Comparison of ENCODE assay signal across 9 cellular contexts in the genomic region with DNA sequence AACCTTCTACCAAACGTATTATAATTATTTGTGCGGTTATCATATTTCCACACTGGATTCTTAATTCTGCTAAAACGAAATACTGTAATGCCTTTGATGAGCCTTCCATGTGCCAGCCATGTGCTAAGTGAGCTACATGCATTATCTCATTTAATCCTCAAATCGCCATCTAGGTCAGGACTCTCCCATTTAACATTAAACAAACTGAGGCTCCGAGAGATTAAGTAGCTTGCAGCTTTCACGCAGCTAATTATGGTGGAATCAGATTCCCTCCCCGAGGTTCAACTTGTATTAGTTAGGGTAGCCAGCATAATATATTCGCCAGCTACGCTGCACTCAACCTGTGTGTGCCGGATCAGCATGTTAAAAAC. TPM values are rescaled to one million over a fixed set of nuclear protein-coding genes. Genes with fewer than 3 reads are reported as not detected.
DNase-seq lines count a peak whose midpoint lies in the region; ATAC-seq, FAIRE-seq and TF ChIP-seq lines count a peak whose summit lies in the region.
"Had no signal": no experiment of that assay in that cellular context is flagged by ENCODE, and none has a peak within 500 bp of the region (broad histone marks: within the 10 kb centered on the region; RNA-seq: fewer than 3 reads in every experiment).

No MANE protein-coding gene starts in this region.

- H3K4me3 ChIP-seq in SK-N-SH (ENCODE audit: low read depth in 2 of 2, low read length in 1 of 2) (peak overlapping the region; percentile 60 to 63; a peak in 3 of 4 replicates), epithelial cell of proximal tubule (ENCODE audit: low read depth, low read length) (peak overlapping the region; percentile 79)

- TF ChIP-seq RAD21 in SK-N-SH (IDR thresholded peaks at IDR 0.05; ENCODE audit: low read length) = no peak

- TF ChIP-seq CTCF in SK-N-SH (IDR thresholded peaks at IDR 0.05) (no peak), epithelial cell of proximal tubule (conservative IDR thresholded peaks at IDR 0.05; ENCODE audit: low read depth, low read length) (no peak)

- peaks cover 0 to 23% of the 10 kb centered on the region in 2 experiments; a peak in 2 of 4 replicates for H3K4me1 ChIP-seq in SK-N-SH (ENCODE audit: control insufficient read depth in 1 of 2, insufficient read depth in 2 of 2, low read depth in 1 of 2, low read length in 1 of 2)

- peak overlapping the region; percentile 87 for H3K4me2 ChIP-seq in SK-N-SH

- H4K20me1 ChIP-seq in SK-N-SH (ENCODE audit: insufficient read depth) = no peaks in the 10 kb centered on the region

- H3K27ac ChIP-seq in SK-N-SH (ENCODE audit: low read depth in 2 of 2, low read length in 1 of 2) = no peak overlapping the region

- peaks cover 13% of the 10 kb centered on the region for H3K4me1 Mint-ChIP-seq in activated T-cell treated with anti-CD3 and anti-CD28 coated beads, Interleukin-2, amount 50 U/mL, for 72 hours (ENCODE audit: low read depth)
- H3K4me1 Mint-ChIP-seq in stimulated activated effector memory CD8-positive, alpha-beta T cell treated with anti-CD3 and anti-CD28 coated beads, Interleukin-12 subunit alpha, Interleukin-12 subunit beta, amount 100 ng/mL, for 72 hours = peaks cover 12% of the 10 kb centered on the region

- no peak overlapping the region for H3K9ac ChIP-seq in SK-N-SH

- H3K27ac Mint-ChIP-seq in activated T-cell treated with anti-CD3 and anti-CD28 coated beads, Interleukin-2, amount 50 U/mL, for 72 hours = no peak overlapping the region
- no peak overlapping the region for H3K27ac Mint-ChIP-seq in stimulated activated effector memory CD8-positive, alpha-beta T cell treated with anti-CD3 and anti-CD28 coated beads, Interleukin-12 subunit alpha, Interleukin-12 subunit beta, amount 100 ng/mL, for 72 hours

- H3F3A ChIP-seq in SK-N-SH (replicated peaks; ENCODE audit: insufficient read depth) = no peaks in the 10 kb centered on the region

- POLR2A ChIA-PET in SK-N-SH (lab: Yijun Ruan, JAX) = no interaction called here

- H3K79me2 ChIP-seq in SK-N-SH (ENCODE audit: insufficient read depth) = no peaks in the 10 kb centered on the region

- 8% methylated on average over 10 of the region's 10 CpGs for WGBS in SK-N-SH (ENCODE audit: low lambda C conversion rate)

- CTCF ChIA-PET in SK-N-SH (lab: Yijun Ruan, JAX) = interaction anchor here (0.8 to 10.0 kb wide), 10 partner anchors 11 to 75 kb away, joined by 3 to 111 read pairs (median 5); no protein-coding TSS in a partner anchor

- H3K27me3 Mint-ChIP-seq in activated T-cell treated with anti-CD3 and anti-CD28 coated beads, Interleukin-2, amount 50 U/mL, for 72 hours (ENCODE audit: low read depth) = peaks cover 23% of the 10 kb centered on the region

- peak overlapping the region; percentile 89 for H3K4me3 Mint-ChIP-seq in activated T-cell treated with anti-CD3 and anti-CD28 coated beads, Interleukin-2, amount 50 U/mL, for 72 hours
- H3K4me3 Mint-ChIP-seq in stimulated activated effector memory CD8-positive, alpha-beta T cell treated with anti-CD3 and anti-CD28 coated beads, Interleukin-12 subunit alpha, Interleukin-12 subunit beta, amount 100 ng/mL, for 72 hours = peak overlapping the region; percentile 72

- H3K36me3 Mint-ChIP-seq in activated T-cell treated with anti-CD3 and anti-CD28 coated beads, Interleukin-2, amount 50 U/mL, for 72 hours (ENCODE audit: insufficient read depth in 2 of 2) = no peaks in the 10 kb centered on the region
- H3K36me3 Mint-ChIP-seq in stimulated activated effector memory CD8-positive, alpha-beta T cell treated with anti-CD3 and anti-CD28 coated beads, Interleukin-12 subunit alpha, Interleukin-12 subunit beta, amount 100 ng/mL, for 72 hours = no peaks in the 10 kb centered on the region

- peaks cover 29% of the 10 kb centered on the region for H3K27me3 ChIP-seq in SK-N-SH (ENCODE audit: insufficient read depth)

- no peaks in the 10 kb centered on the region for H3K9me3 Mint-ChIP-seq in activated T-cell treated with anti-CD3 and anti-CD28 coated beads, Interleukin-2, amount 50 U/mL, for 72 hours
- no peaks in the 10 kb centered on the region for H3K9me3 Mint-ChIP-seq in stimulated activated effector memory CD8-positive, alpha-beta T cell treated with anti-CD3 and anti-CD28 coated beads, Interleukin-12 subunit alpha, Interleukin-12 subunit beta, amount 100 ng/mL, for 72 hours

- no peak for ATAC-seq in activated T-cell treated with anti-CD3 and anti-CD28 coated beads, Interleukin-2, amount 50 U/mL, for 72 hours (replicated peaks in 1 of 2)
- no peak for ATAC-seq in stimulated activated effector memory CD8-positive, alpha-beta T cell treated with anti-CD3 and anti-CD28 coated beads, Interleukin-12 subunit alpha, Interleukin-12 subunit beta, amount 100 ng/mL, for 72 hours
- no peak for ATAC-seq in HG03432 (IDR thresholded peaks at IDR 0.05; ENCODE audit: unreplicated experiment)

- H3K36me3 ChIP-seq in SK-N-SH (replicated peaks in 1 of 2; ENCODE audit: control insufficient read depth in 1 of 2, insufficient read depth in 2 of 2, low read length in 1 of 2) = no peaks in the 10 kb centered on the region

- DNase-seq in activated T-cell treated with anti-CD3 and anti-CD28 coated beads, Interleukin-2, amount 50 U/mL, for 72 hours = no peak
- DNase-seq in activated T-cell treated with anti-CD3 and anti-CD28 coated beads, Interleukin-2, amount 50 U/mL, for 1 hour = no peak
- DNase-seq in SK-N-SH (no peak), epithelial cell of proximal tubule (ENCODE audit: low read depth) (no peak), RCC 7860 (ENCODE audit: low spot score) (no peak), hepatic stellate cell (ENCODE audit: low spot score) (no peak)
- DNase-seq in stimulated activated effector memory CD8-positive, alpha-beta T cell treated with anti-CD3 and anti-CD28 coated beads, Interleukin-12 subunit alpha, Interleukin-12 subunit beta, amount 100 ng/mL, for 72 hours (ENCODE audit: low spot score in 2 of 2) = no peak
- DNase-seq: cortex of kidney had no signal

- H3K9me3 ChIP-seq in SK-N-SH = no peaks in the 10 kb centered on the region

- no peak for FAIRE-seq in RCC 7860 (lab: Jason Lieb, UNC)

- no peaks in the 10 kb centered on the region for H3K9me2 ChIP-seq in SK-N-SH

- no peak for TF ChIP-seq EP300 in SK-N-SH (IDR thresholded peaks at IDR 0.05; ENCODE audit: borderline replicate concordance in 1 of 2, low read depth in 1 of 2, low read length in 1 of 2)

- 0 out of 2 replicates have a peak overlapping the region, but pooled peaks have one; percentile 50 for H2AFZ ChIP-seq in SK-N-SH (ENCODE audit: low read depth)

TF ChIP-seq in SK-N-SH, 30 proteins besides CTCF, POLR2A, EP300 and RAD21:
- TF ChIP-seq MXI1 (IDR thresholded peaks at IDR 0.05; ENCODE audit: low read depth, low read length) = 0 out of 2 replicates have a peak, but pooled peaks have one; percentile 19
- TF ChIP-seq NFIC (IDR thresholded peaks at IDR 0.05; ENCODE audit: borderline replicate concordance) = no peak

RNA-seq across cellular contexts. Expression of a gene that starts 0.8 kb away (rescaled TPM):
- 10 to 100 TPM; 17.3 to 31.5 TPM for total RNA-seq in activated T-cell treated with anti-CD3 and anti-CD28 coated beads, Interleukin-2, amount 50 U/mL, for 72 hours
- 6.9 and 7.2 TPM in 2 replicates for polyA plus RNA-seq in SK-N-SH (2012; rRNA removed)
- 4.4 and 6.6 TPM in 2 replicates for polyA plus RNA-seq in SK-N-SH (2012; cell fraction: cytosol; rRNA removed)
- 5.0 and 5.2 TPM in 2 replicates for polyA plus RNA-seq in SK-N-SH (2012; cell fraction: nucleus; rRNA removed)
- total RNA-seq in epithelial cell of proximal tubule = 3.9 and 14.3 TPM in 2 replicates

RNA-seq across cellular contexts. Expression of a gene that starts 44.7 kb away (rescaled TPM):
- 1 to 10 TPM in 1 of 2 donors, under 1 TPM in 1; 0.84 to 2.0 TPM for total RNA-seq in activated T-cell treated with anti-CD3 and anti-CD28 coated beads, Interleukin-2, amount 50 U/mL, for 72 hours
- polyA plus RNA-seq in SK-N-SH (2012; rRNA removed) = 34.5 and 37.0 TPM in 2 replicates
- polyA plus RNA-seq in SK-N-SH (2012; cell fraction: cytosol; rRNA removed) = 13.5 and 23.1 TPM in 2 replicates
- 75.6 and 79.8 TPM in 2 replicates for polyA plus RNA-seq in SK-N-SH (2012; cell fraction: nucleus; rRNA removed)
- 19.0 and 25.5 TPM in 2 replicates for total RNA-seq in epithelial cell of proximal tubule
